ENCODE assay signal across 2 cellular contexts in genomic region chr11:45388472-45388871, GRCh38.
TF ChIP-seq lines count a peak whose summit lies in the region.

No MANE protein-coding gene starts in this region.

TF ChIP-seq in liver, 16 proteins besides CTCF, POLR2A, EP300 and RAD21 (continued from another document):
- TF ChIP-seq TAF1 (conservative IDR thresholded peaks at IDR 0.05) (no peak), MAX (IDR thresholded peaks at IDR 0.05) (peak; percentile 30), NR2F2 (IDR thresholded peaks at IDR 0.05) (no peak), JUND (IDR thresholded peaks at IDR 0.05) (no peak), HNF4A (conservative IDR thresholded peaks at IDR 0.05) (peak in 1 of 2 donors; percentile 27), RXRA (IDR thresholded peaks at IDR 0.05) (peak in 1 of 2 donors; percentile 43)

TF ChIP-seq in HepG2, 621 proteins besides CTCF, POLR2A, EP300 and RAD21 (continued from another document):
- no peak for TF ChIP-seq ZBTB43 (CRISPR knock-in tag; conservative IDR thresholded peaks at IDR 0.05)
- no peak for TF ChIP-seq ZNF460 (CRISPR knock-in tag; IDR thresholded peaks at IDR 0.05; ENCODE audit: borderline replicate concordance)
- TF ChIP-seq NFYB (CRISPR knock-in tag; IDR thresholded peaks at IDR 0.05), result no peak
